Comparison of ENCODE assay signal across 10 cellular contexts in the genomic region with DNA sequence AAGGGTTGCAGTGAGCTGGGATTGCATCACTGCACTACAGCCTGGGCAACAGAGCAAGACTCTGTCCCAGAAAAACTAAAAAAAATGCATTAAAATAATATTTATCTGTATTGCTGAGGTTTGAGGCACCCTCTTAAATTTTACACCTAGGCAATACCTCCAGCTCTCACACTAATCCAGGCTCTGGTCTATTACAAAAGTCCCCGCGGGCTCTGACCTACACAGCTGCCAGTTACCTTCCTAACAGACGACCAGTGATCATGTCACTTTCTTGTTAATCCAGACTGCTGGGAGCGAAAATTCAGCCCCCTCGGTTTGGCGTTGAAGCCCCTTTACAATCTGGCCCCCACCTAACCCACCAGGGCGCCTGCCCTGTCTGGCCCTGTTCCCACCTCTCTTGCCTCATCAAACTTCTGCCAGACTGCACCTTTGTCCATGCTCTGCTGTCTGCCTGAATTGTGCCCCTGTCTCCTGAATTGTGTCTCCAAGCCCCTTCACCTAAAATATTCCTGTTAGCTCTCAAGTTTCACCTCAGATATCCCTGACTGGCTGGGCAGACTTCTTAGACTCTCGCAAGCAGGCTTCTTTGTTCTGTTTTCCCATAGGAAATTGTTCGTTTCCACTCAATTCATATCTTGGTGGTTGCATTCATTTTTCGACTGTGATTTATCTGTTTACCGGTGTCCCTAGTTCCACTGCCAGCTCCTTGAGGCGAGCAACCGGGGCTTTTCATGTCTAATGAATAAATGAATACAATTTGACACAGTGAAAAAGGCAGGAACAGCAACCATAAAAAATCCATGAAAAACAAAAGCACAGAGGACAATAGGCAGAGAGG.
DNase-seq lines count a peak whose midpoint lies in the region; ATAC-seq and TF ChIP-seq lines count a peak whose summit lies in the region.
"Had no signal": no experiment of that assay in that cellular context is flagged by ENCODE, and none has a peak within 500 bp of the region (broad histone marks: within the 10 kb centered on the region; RNA-seq: fewer than 3 reads in every experiment).

No MANE protein-coding gene starts in this region.

- no peak for ATAC-seq in DND-41 (ENCODE audit: insufficient read depth, low read depth)
- no peak for ATAC-seq in GM18520 (IDR thresholded peaks at IDR 0.05; ENCODE audit: unreplicated experiment)
- ATAC-seq in GM19035 (IDR thresholded peaks at IDR 0.05; ENCODE audit: unreplicated experiment): no peak

- no peak overlapping the region for H3K4me2 ChIP-seq in DND-41 (ENCODE audit: insufficient read depth, low read length)
- H3K4me2 ChIP-seq in osteoblast (ENCODE audit: insufficient read depth, low read length): no peak overlapping the region

- H3K27ac Mint-ChIP-seq in endothelial cell (ENCODE audit: unreplicated experiment): peak overlapping the region; percentile 95

- no peak for TF ChIP-seq CTCF in DND-41 (IDR thresholded peaks at IDR 0.05; ENCODE audit: borderline replicate concordance, extremely low read depth, low read length, poor library complexity, severe bottlenecking)
- TF ChIP-seq CTCF in endothelial cell (IDR thresholded peaks at IDR 0.05; ENCODE audit: unreplicated experiment): no peak
- no peak for TF ChIP-seq CTCF in osteoblast (IDR thresholded peaks at IDR 0.05; ENCODE audit: extremely low read depth, low read depth, low read length)

- H3K27me3 Mint-ChIP-seq in endothelial cell (ENCODE audit: unreplicated experiment): peaks cover 2% of the 10 kb centered on the region

- no peak overlapping the region for H3K9ac ChIP-seq in DND-41 (ENCODE audit: low read depth, low read length)

- H3K36me3 ChIP-seq in DND-41 (ENCODE audit: insufficient read depth, low read length): no peaks in the 10 kb centered on the region
- no peaks in the 10 kb centered on the region for H3K36me3 ChIP-seq in osteoblast (ENCODE audit: insufficient read depth, low read length)

- H3K79me2 ChIP-seq in DND-41 (ENCODE audit: insufficient read depth, low read length) (no peaks in the 10 kb centered on the region), osteoblast (ENCODE audit: insufficient read depth, low read length) (no peaks in the 10 kb centered on the region)

- H3K4me3 ChIP-seq in DND-41 (ENCODE audit: low read depth in 1 of 2, low read length in 2 of 2) (no peak overlapping the region), osteoblast (ENCODE audit: insufficient read depth, low read length) (no peak overlapping the region)

- H3K9me3 ChIP-seq in DND-41 (ENCODE audit: insufficient read depth, low read length, severe bottlenecking): no peaks in the 10 kb centered on the region
- H3K9me3 ChIP-seq in osteoblast (ENCODE audit: low read depth, low read length): no peaks in the 10 kb centered on the region

- H3K9me3 Mint-ChIP-seq in endothelial cell (ENCODE audit: unreplicated experiment): no peaks in the 10 kb centered on the region

- no peaks in the 10 kb centered on the region for H4K20me1 ChIP-seq in DND-41 (ENCODE audit: insufficient read depth, low read length)
- no peaks in the 10 kb centered on the region for H4K20me1 ChIP-seq in osteoblast (ENCODE audit: insufficient read depth, low read length)

- no peaks in the 10 kb centered on the region for H3K27me3 ChIP-seq in DND-41 (ENCODE audit: insufficient read depth, low read length, poor library complexity)
- no peaks in the 10 kb centered on the region for H3K27me3 ChIP-seq in osteoblast (ENCODE audit: insufficient read depth, low read length)

- peaks cover 39% of the 10 kb centered on the region for H3K4me1 Mint-ChIP-seq in endothelial cell (ENCODE audit: unreplicated experiment)

- H3K4me1 ChIP-seq in DND-41 (ENCODE audit: insufficient read depth, low read length) (peaks cover 33% of the 10 kb centered on the region), osteoblast (ENCODE audit: insufficient read depth, low read length) (peaks cover 12% of the 10 kb centered on the region)

- no peak overlapping the region for H3K4me3 Mint-ChIP-seq in endothelial cell (ENCODE audit: unreplicated experiment)

- H3K27ac ChIP-seq in DND-41 (ENCODE audit: low read length): peak overlapping the region; percentile 41
- H3K27ac ChIP-seq in osteoblast (ENCODE audit: low read depth, low read length): no peak overlapping the region
- H3K27ac ChIP-seq: HL-60 had no signal

- H2AFZ ChIP-seq in DND-41 (ENCODE audit: low read depth, low read length) (no peak overlapping the region), osteoblast (ENCODE audit: low read length) (peak overlapping the region; percentile 7)

- H3K36me3 Mint-ChIP-seq in endothelial cell (ENCODE audit: low read depth, unreplicated experiment): peaks cover 4% of the 10 kb centered on the region

- DNase-seq in DND-41: no peak
- DNase-seq in NCI-H69 (lab: John Stamatoyannopoulos, UW): peak; percentile 28
- no peak for DNase-seq in endothelial cell (ENCODE audit: low spot score)
- no peak for DNase-seq in osteoblast (ENCODE audit: insufficient read length, low spot score, missing footprints)
- DNase-seq in NOMO-1 treated with DMSO at 0.1 percent for 48 hours (lab: John Stamatoyannopoulos, UW; ENCODE audit: unreplicated experiment): no peak
- no peak for DNase-seq in LoVo (ENCODE audit: low spot score)
- DNase-seq: NCI-H1694 treated with DMSO at 0.1 percent for 48 hours had no signal
